9 cellular contexts compared by ENCODE assay signal in the genomic region with DNA sequence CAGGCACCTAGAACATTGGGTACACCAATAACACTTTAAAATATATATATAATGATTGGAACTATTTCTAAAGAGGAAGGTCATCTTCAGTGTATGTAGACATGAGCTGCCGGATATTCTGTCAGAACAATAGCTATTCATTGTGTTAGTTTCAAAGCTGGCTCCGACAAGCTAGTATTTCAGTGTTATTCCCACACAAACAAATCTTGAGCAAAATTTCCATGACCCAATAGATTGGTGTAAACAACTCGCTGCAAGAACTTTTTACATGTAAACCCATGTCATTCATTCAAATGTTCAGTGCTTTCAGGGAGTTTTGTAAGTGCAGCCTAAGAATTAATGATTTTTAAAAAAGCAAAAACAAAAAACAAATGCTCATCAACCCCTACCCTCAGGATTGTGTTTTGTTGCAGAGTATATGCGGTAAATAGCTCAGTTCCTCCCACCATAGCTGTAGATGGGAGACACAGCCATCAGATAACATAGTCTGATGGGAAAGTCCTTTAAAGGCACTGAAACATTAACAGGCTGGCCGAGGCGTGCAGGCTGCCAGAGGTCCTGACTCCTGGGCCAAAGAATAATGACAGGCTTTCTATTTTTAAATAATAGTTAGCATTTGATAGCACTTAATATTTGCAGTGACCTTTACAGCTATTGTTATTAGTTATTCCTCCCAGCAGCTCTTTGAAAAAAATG.
DNase-seq lines count a peak whose midpoint lies in the region; ATAC-seq and TF ChIP-seq lines count a peak whose summit lies in the region.
"Had no signal": no experiment of that assay in that cellular context is flagged by ENCODE, and none has a peak within 500 bp of the region (broad histone marks: within the 10 kb centered on the region; RNA-seq: fewer than 3 reads in every experiment).

No MANE protein-coding gene starts in this region.

- no peaks in the 10 kb centered on the region for H3K36me3 ChIP-seq in gastrocnemius medialis
- H3K36me3 ChIP-seq: BLaER1 treated with 17β-estradiol and CSF1 and Interleukin-3, amounts not matched to agents 10 nM and 100 nM had no signal

- intact Hi-C loops in dorsolateral prefrontal cortex (cut with DNase I) (loop anchor here (10.0 kb wide), 2 partner anchors 148 to 328 kb away; partner anchors contain the start of gene ARHGAP5 (in 1 of the 2)), gastrocnemius medialis (cut with DNase I; ENCODE audit: low total_unique reads) (loop anchor here (2.0 to 5.0 kb wide), 3 partner anchors 146 to 328 kb away; partner anchors contain the start of genes RNU6-7 and RNU6-8)

- peaks cover 14 to 23% of the 10 kb centered on the region in 2 donors for H3K4me1 ChIP-seq in gastrocnemius medialis

- in situ Hi-C loops in gastrocnemius medialis (cut with MboI; ENCODE audit: low sequenced_read_pairs in 4 of 4): no loop called here

- H3K4me3 ChIP-seq in dorsolateral prefrontal cortex: peak overlapping the region in 3 of 59 donors; percentile 4 to 28 (median 10)
- peak overlapping the region in 1 of 4 donors; percentile 18 for H3K4me3 ChIP-seq in gastrocnemius medialis
- H3K4me3 ChIP-seq in foreskin fibroblast (ENCODE audit: low read depth in 1 of 2, low read length in 2 of 2): no peak overlapping the region
- H3K4me3 ChIP-seq: BLaER1 treated with 17β-estradiol and CSF1 and Interleukin-3, amounts not matched to agents 10 nM and 100 nM had no signal

- no peaks in the 10 kb centered on the region for H3K9me3 ChIP-seq in gastrocnemius medialis
- H3K9me3 ChIP-seq: BLaER1 treated with 17β-estradiol and CSF1 and Interleukin-3, amounts not matched to agents 10 nM and 100 nM had no signal

- TF ChIP-seq CTCF in dorsolateral prefrontal cortex (IDR thresholded peaks at IDR 0.05 in 54 of 56, conservative IDR thresholded peaks at IDR 0.05 in 2 of 56; ENCODE audit: low read depth in 1 of 56, partially characterized antibody in 56 of 56): no peak
- TF ChIP-seq CTCF in gastrocnemius medialis (IDR thresholded peaks at IDR 0.05 in 4 of 5, conservative IDR thresholded peaks at IDR 0.05 in 1 of 5): no peak
- no peak for TF ChIP-seq CTCF in foreskin fibroblast (IDR thresholded peaks at IDR 0.05; ENCODE audit: low read depth, low read length)

- peak in 1 of 2 donors; percentile 9 for TF ChIP-seq POLR2A in gastrocnemius medialis (IDR thresholded peaks at IDR 0.05)

- H3K27ac ChIP-seq in dorsolateral prefrontal cortex (peak overlapping the region in 54 of 59 donors; percentile 1 to 87 (median 54)), gastrocnemius medialis (peak overlapping the region; percentile 35 to 74 (median 70))

- H3K27me3 ChIP-seq in dorsolateral prefrontal cortex (no peaks in the 10 kb centered on the region), gastrocnemius medialis (no peaks in the 10 kb centered on the region)
- H3K27me3 ChIP-seq: BLaER1 treated with 17β-estradiol and CSF1 and Interleukin-3, amounts not matched to agents 10 nM and 100 nM had no signal

- ATAC-seq in left lobe of liver (peak; percentile 23), gastrocnemius medialis (peak; percentile 56 to 68)

- DNase-seq in HK-2 (ENCODE audit: unreplicated experiment) (peak; percentile 11), dorsolateral prefrontal cortex (no peak), left lobe of liver (ENCODE audit: low spot score) (no peak), gastrocnemius medialis (no peak), foreskin fibroblast (no peak), amygdala (lab: John Stamatoyannopoulos, UW) (no peak), HPDE6-E6E7 (ENCODE audit: extremely low spot score) (no peak)
- DNase-seq in effector CD8-positive, alpha-beta T cell (lab: John Stamatoyannopoulos, UW): no peak
